1 cellular context compared by ENCODE assay signal in the genomic region with DNA sequence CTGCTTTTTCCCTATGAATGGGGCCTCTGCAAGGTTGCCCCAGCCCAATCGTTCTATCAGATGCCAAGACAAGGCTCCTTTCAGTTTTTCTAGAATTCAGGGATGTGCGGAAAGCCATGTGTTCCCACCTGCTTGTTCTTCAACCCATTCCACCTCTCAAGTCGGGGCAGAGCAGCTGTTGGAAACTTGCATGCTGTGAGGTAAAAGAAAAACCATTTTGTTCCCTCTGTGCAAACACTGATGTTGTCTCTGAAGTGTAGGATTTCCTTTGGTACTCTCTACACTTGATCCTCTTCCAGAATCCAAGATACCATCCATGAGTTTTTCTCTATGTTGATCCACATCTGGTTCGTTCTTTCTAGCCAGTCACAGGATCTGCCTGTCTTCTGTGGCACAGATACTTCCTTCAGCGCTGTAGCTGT.
TF ChIP-seq lines count a peak whose summit lies in the region.

No MANE protein-coding gene starts in this region.

TF ChIP-seq in SK-N-SH, 30 proteins besides CTCF, POLR2A, EP300 and RAD21 (continued from another document):
- TF ChIP-seq, protein P1, sequence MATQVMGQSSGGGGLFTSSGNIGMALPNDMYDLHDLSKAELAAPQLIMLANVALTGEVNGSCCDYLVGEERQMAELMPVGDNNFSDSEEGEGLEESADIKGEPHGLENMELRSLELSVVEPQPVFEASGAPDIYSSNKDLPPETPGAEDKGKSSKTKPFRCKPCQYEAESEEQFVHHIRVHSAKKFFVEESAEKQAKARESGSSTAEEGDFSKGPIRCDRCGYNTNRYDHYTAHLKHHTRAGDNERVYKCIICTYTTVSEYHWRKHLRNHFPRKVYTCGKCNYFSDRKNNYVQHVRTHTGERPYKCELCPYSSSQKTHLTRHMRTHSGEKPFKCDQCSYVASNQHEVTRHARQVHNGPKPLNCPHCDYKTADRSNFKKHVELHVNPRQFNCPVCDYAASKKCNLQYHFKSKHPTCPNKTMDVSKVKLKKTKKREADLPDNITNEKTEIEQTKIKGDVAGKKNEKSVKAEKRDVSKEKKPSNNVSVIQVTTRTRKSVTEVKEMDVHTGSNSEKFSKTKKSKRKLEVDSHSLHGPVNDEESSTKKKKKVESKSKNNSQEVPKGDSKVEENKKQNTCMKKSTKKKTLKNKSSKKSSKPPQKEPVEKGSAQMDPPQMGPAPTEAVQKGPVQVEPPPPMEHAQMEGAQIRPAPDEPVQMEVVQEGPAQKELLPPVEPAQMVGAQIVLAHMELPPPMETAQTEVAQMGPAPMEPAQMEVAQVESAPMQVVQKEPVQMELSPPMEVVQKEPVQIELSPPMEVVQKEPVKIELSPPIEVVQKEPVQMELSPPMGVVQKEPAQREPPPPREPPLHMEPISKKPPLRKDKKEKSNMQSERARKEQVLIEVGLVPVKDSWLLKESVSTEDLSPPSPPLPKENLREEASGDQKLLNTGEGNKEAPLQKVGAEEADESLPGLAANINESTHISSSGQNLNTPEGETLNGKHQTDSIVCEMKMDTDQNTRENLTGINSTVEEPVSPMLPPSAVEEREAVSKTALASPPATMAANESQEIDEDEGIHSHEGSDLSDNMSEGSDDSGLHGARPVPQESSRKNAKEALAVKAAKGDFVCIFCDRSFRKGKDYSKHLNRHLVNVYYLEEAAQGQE (IDR thresholded peaks at IDR 0.05; ENCODE audit: low read depth, low read length): no peak
- TF ChIP-seq MXI1 (IDR thresholded peaks at IDR 0.05; ENCODE audit: low read depth, low read length) (no peak), YY1 (IDR thresholded peaks at IDR 0.05; ENCODE audit: low read depth) (no peak), FOSL2 (IDR thresholded peaks at IDR 0.05; ENCODE audit: borderline replicate concordance, low read depth) (no peak), NFIC (IDR thresholded peaks at IDR 0.05; ENCODE audit: borderline replicate concordance) (no peak)
